In genomic region chr14:52871606-52872005, GRCh38 we compare ENCODE assay signal across 1 cellular context.
TF ChIP-seq lines count a peak whose summit lies in the region.

No MANE protein-coding gene starts in this region.

TF ChIP-seq in H1, 55 proteins besides CTCF, POLR2A, EP300 and RAD21:
- TF ChIP-seq CREB1 (IDR thresholded peaks at IDR 0.05): no peak
TF ChIP-seq in H1: peak in this region for 0.
